In genomic region chr20:46348972-46349741, GRCh38 we compare ENCODE assay signal across 8 cellular contexts. TPM values are rescaled to one million over a fixed set of nuclear protein-coding genes. Genes with fewer than 3 reads are reported as not detected.
DNase-seq lines count a peak whose midpoint lies in the region; ATAC-seq lines count a peak whose summit lies in the region.

No MANE protein-coding gene starts in this region.

- H3K9me3 Mint-ChIP-seq in activated CD4-positive, alpha-beta T cell treated with anti-CD3 and anti-CD28 coated beads, Interleukin-2, amount 10 ng/mL, durations not matched to agents 7 days and 5 days = no peaks in the 10 kb centered on the region
- no peaks in the 10 kb centered on the region for H3K9me3 Mint-ChIP-seq in effector memory CD8-positive, alpha-beta T cell
- no peaks in the 10 kb centered on the region for H3K9me3 Mint-ChIP-seq in memory B cell

- CTCF ChIA-PET in activated CD4-positive, alpha-beta T cell treated with anti-CD3 and anti-CD28 coated beads, Interleukin-2, amount 10 ng/mL, durations not matched to agents 7 days and 5 days (lab: Charles Lee) = interaction anchor here (0.6 to 2.7 kb wide), 18 partner anchors 9 to 362 kb away, joined by 3 to 17 read pairs (median 4); partner anchors contain the start of gene ZNF334

- POLR2A ChIA-PET in activated CD4-positive, alpha-beta T cell treated with anti-CD3 and anti-CD28 coated beads, Interleukin-2, amount 10 ng/mL, durations not matched to agents 7 days and 5 days (lab: Charles Lee) = no interaction called here

- peaks cover 17% of the 10 kb centered on the region for H3K4me1 Mint-ChIP-seq in activated CD4-positive, alpha-beta T cell treated with anti-CD3 and anti-CD28 coated beads, Interleukin-2, amount 10 ng/mL, durations not matched to agents 7 days and 5 days
- H3K4me1 Mint-ChIP-seq in effector memory CD8-positive, alpha-beta T cell (ENCODE audit: low read depth in 2 of 2) = peaks cover 21 to 32% of the 10 kb centered on the region in 2 donors
- H3K4me1 Mint-ChIP-seq in memory B cell = peaks cover 23% of the 10 kb centered on the region

- H3K4me3 Mint-ChIP-seq in activated CD4-positive, alpha-beta T cell treated with anti-CD3 and anti-CD28 coated beads, Interleukin-2, amount 10 ng/mL, durations not matched to agents 7 days and 5 days = no peak overlapping the region
- no peak overlapping the region for H3K4me3 Mint-ChIP-seq in effector memory CD8-positive, alpha-beta T cell
- no peak overlapping the region for H3K4me3 Mint-ChIP-seq in memory B cell

- H3K36me3 Mint-ChIP-seq in activated CD4-positive, alpha-beta T cell treated with anti-CD3 and anti-CD28 coated beads, Interleukin-2, amount 10 ng/mL, durations not matched to agents 7 days and 5 days (ENCODE audit: low read depth) = peaks cover 8% of the 10 kb centered on the region
- peaks cover 20% of the 10 kb centered on the region for H3K36me3 Mint-ChIP-seq in effector memory CD8-positive, alpha-beta T cell (ENCODE audit: insufficient read depth)
- peaks cover 7% of the 10 kb centered on the region for H3K36me3 Mint-ChIP-seq in memory B cell

- no peaks in the 10 kb centered on the region for H3K27me3 Mint-ChIP-seq in activated CD4-positive, alpha-beta T cell treated with anti-CD3 and anti-CD28 coated beads, Interleukin-2, amount 10 ng/mL, durations not matched to agents 7 days and 5 days
- no peaks in the 10 kb centered on the region for H3K27me3 Mint-ChIP-seq in effector memory CD8-positive, alpha-beta T cell
- H3K27me3 Mint-ChIP-seq in memory B cell = peaks cover 2% of the 10 kb centered on the region

- H3K27ac Mint-ChIP-seq in activated CD4-positive, alpha-beta T cell treated with anti-CD3 and anti-CD28 coated beads, Interleukin-2, amount 10 ng/mL, durations not matched to agents 7 days and 5 days = peak overlapping the region; percentile 31
- peak overlapping the region; percentile 42 to 46 for H3K27ac Mint-ChIP-seq in effector memory CD8-positive, alpha-beta T cell
- peak overlapping the region; percentile 69 for H3K27ac Mint-ChIP-seq in memory B cell

- no peak overlapping the region for H3K27ac ChIP-seq in substantia nigra (ENCODE audit: low read depth, low read length, poor library complexity, severe bottlenecking)

- DNase-seq in DMS79 (lab: John Stamatoyannopoulos, UW) (peak; percentile 23), DMS79 treated with DMSO at 0.1 percent for 48 hours (lab: John Stamatoyannopoulos, UW) (no peak), NCI-H187 treated with DMSO at 0.1 percent for 48 hours (lab: John Stamatoyannopoulos, UW) (peak; percentile 7), memory B cell (ENCODE audit: low spot score in 2 of 2) (peak; percentile 28 to 46), substantia nigra (lab: John Stamatoyannopoulos, UW) (peak in 45 of 49 donors; percentile 9 to 85 (median 50))
- peak; percentile 61 for DNase-seq in activated CD4-positive, alpha-beta T cell treated with anti-CD3 and anti-CD28 coated beads, Interleukin-2, amount 10 ng/mL, durations not matched to agents 7 days and 5 days
- DNase-seq in effector memory CD8-positive, alpha-beta T cell = peak; percentile 31 to 35 (median 32)

- ATAC-seq in effector memory CD8-positive, alpha-beta T cell (replicated peaks) = peak; percentile 46
- ATAC-seq in memory B cell (ENCODE audit: low read depth) = peak; percentile 38
- no peak for ATAC-seq in HG03342 (IDR thresholded peaks at IDR 0.05; ENCODE audit: unreplicated experiment)

RNA-seq across cellular contexts. Expression of gene CDH22, which starts 40.9 kb away (rescaled TPM):
- not detected for total RNA-seq in activated CD4-positive, alpha-beta T cell treated with anti-CD3 and anti-CD28 coated beads, Interleukin-2, amount 10 ng/mL, durations not matched to agents 7 days and 5 days

RNA-seq across cellular contexts. Expression of gene ELMO2, which starts 57.3 kb away (rescaled TPM):
- total RNA-seq in activated CD4-positive, alpha-beta T cell treated with anti-CD3 and anti-CD28 coated beads, Interleukin-2, amount 10 ng/mL, durations not matched to agents 7 days and 5 days = 10 to 100 TPM; 71.3 to 75.2 TPM
